16 cellular contexts compared by ENCODE assay signal in genomic region chr1:24942789-24943188, GRCh38. TPM values are rescaled to one million over a fixed set of nuclear protein-coding genes. Genes with fewer than 3 reads are reported as not detected.
A peak's percentile ranks its signal among the peaks of the same experiment; 100 is the strongest.
DNase-seq lines count a peak whose midpoint lies in the region; ATAC-seq and TF ChIP-seq lines count a peak whose summit lies in the region.
"Had no signal": no experiment of that assay in that cellular context is flagged by ENCODE, and none has a peak within 500 bp of the region (broad histone marks: within the 10 kb centered on the region; RNA-seq: fewer than 3 reads in every experiment).

No MANE protein-coding gene starts in this region.

- intact Hi-C loops in Panc1 (cut with micrococcal nuclease; ENCODE audit: unreplicated experiment) (no loop called here), OCI-LY7 (cut with micrococcal nuclease; ENCODE audit: unreplicated experiment) (no loop called here), lower leg skin (cut with DNase I; ENCODE audit: low total_unique reads) (no loop called here)

- TF ChIP-seq POLR2A in lower leg skin (IDR thresholded peaks at IDR 0.05) = no peak

- peak overlapping the region in 1 of 11 experiments; percentile 36; a peak in 1 of 22 replicates for H3K9ac ChIP-seq in BLaER1 treated with 17β-estradiol and CSF1 and Interleukin-3, amounts not matched to agents 10 nM and 100 nM
- H3K9ac ChIP-seq in neuronal stem cell (ENCODE audit: low read depth, low read length, poor library complexity) = peak overlapping the region; percentile 50

- no peak for TF ChIP-seq CTCF in Panc1 (IDR thresholded peaks at IDR 0.05)
- TF ChIP-seq CTCF in OCI-LY7 (conservative IDR thresholded peaks at IDR 0.05; ENCODE audit: low read length) = no peak
- TF ChIP-seq CTCF in lower leg skin (IDR thresholded peaks at IDR 0.05) = no peak

- no peak for DNase-seq in activated T-cell treated with anti-CD3 and anti-CD28 coated beads, Interleukin-2, amount 50 U/mL, for 24 hours
- DNase-seq in activated T-cell treated with anti-CD3 and anti-CD28 coated beads, Interleukin-2, amount 50 U/mL, for 72 hours = no peak
- DNase-seq in Panc1 (ENCODE audit: low read depth, low spot score) = no peak
- no peak for DNase-seq in neuronal stem cell (ENCODE audit: low spot score)
- DNase-seq in OCI-LY7 (ENCODE audit: low spot score) = no peak
- DNase-seq in lower leg skin (ENCODE audit: low spot score in 2 of 2) = no peak
- DNase-seq: CD8-positive, alpha-beta T cell; COR-L47; DND-41; GDM1; GOT3; H9 had no signal

- no peak overlapping the region for H4K91ac ChIP-seq in neuronal stem cell (ENCODE audit: low read depth, low read length, poor library complexity)

- POLR2A ChIA-PET in Panc1 (lab: Charles Lee) = no interaction called here
- POLR2A ChIA-PET in OCI-LY7 (lab: Charles Lee) = no interaction called here

- no CpG with 5 or more reads among the region's 19 CpGs for WGBS in neuronal stem cell (ENCODE audit: extremely low coverage in 2 of 2, insufficient read length in 2 of 2, insufficient replicate concordance in 1 of 2), 2 donors
- WGBS in lower leg skin, 2 donors = 39 to 63% methylated on average over 15 to 19 of the region's 19 CpGs

- BruUV-seq in Panc1 (replicated peaks; lab: Mats Ljungman, UMichigan) (no TSS peak), OCI-LY7 (replicated peaks; lab: Mats Ljungman, UMichigan) (no TSS peak)

- H3K4me2 ChIP-seq in BLaER1 treated with 17β-estradiol and CSF1 and Interleukin-3, amounts not matched to agents 10 nM and 100 nM = peak overlapping the region; percentile 31 to 87 (median 66)
- no peak overlapping the region for H3K4me2 ChIP-seq in neuronal stem cell (ENCODE audit: insufficient read depth, low read length, poor library complexity, severe bottlenecking)
- no peak overlapping the region for H3K4me2 ChIP-seq in OCI-LY7 (ENCODE audit: low read length)

- no peak overlapping the region for H3K4me3 ChIP-seq in BLaER1 treated with 17β-estradiol and CSF1 and Interleukin-3, amounts not matched to agents 10 nM and 100 nM
- H3K4me3 ChIP-seq in Panc1 (ENCODE audit: low read depth in 2 of 2, low read length in 2 of 2) = no peak overlapping the region
- no peak overlapping the region for H3K4me3 ChIP-seq in neuronal stem cell (ENCODE audit: low read length in 2 of 2)
- H3K4me3 ChIP-seq in OCI-LY7 (ENCODE audit: low read depth, low read length, poor library complexity, severe bottlenecking) = no peak overlapping the region
- H3K4me3 ChIP-seq in lower leg skin (ENCODE audit: low read depth, poor library complexity, severe bottlenecking) = no peak overlapping the region

- H3K4me1 Mint-ChIP-seq in activated T-cell treated with anti-CD3 and anti-CD28 coated beads, Interleukin-2, amount 50 U/mL, for 24 hours (ENCODE audit: low read depth) = peaks cover 66% of the 10 kb centered on the region
- peaks cover 72% of the 10 kb centered on the region for H3K4me1 Mint-ChIP-seq in activated T-cell treated with anti-CD3 and anti-CD28 coated beads, Interleukin-2, amount 50 U/mL, for 72 hours (ENCODE audit: low read depth)

- no peak overlapping the region for H2BK5ac ChIP-seq in neuronal stem cell (ENCODE audit: low read length)

- no peak overlapping the region for H3K4me3 Mint-ChIP-seq in activated T-cell treated with anti-CD3 and anti-CD28 coated beads, Interleukin-2, amount 50 U/mL, for 24 hours
- H3K4me3 Mint-ChIP-seq in activated T-cell treated with anti-CD3 and anti-CD28 coated beads, Interleukin-2, amount 50 U/mL, for 72 hours = no peak overlapping the region
- H3K4me3 Mint-ChIP-seq: B cell; CD14-positive monocyte; CD8-positive, alpha-beta T cell; H9; IgD-negative memory B cell had no signal

- no peak for ATAC-seq in activated T-cell treated with anti-CD3 and anti-CD28 coated beads, Interleukin-2, amount 50 U/mL, for 72 hours (replicated peaks in 1 of 2)
- peak; percentile 60 for ATAC-seq in Panc1
- ATAC-seq: CD8-positive, alpha-beta T cell had no signal

- peak overlapping the region; percentile 64 for H2BK120ac ChIP-seq in neuronal stem cell (ENCODE audit: low read depth, low read length)

- H3K36me3 Mint-ChIP-seq in activated T-cell treated with anti-CD3 and anti-CD28 coated beads, Interleukin-2, amount 50 U/mL, for 24 hours (ENCODE audit: low read depth) = peaks cover 94% of the 10 kb centered on the region
- peaks cover 11 to 26% of the 10 kb centered on the region in 2 donors for H3K36me3 Mint-ChIP-seq in activated T-cell treated with anti-CD3 and anti-CD28 coated beads, Interleukin-2, amount 50 U/mL, for 72 hours (ENCODE audit: insufficient read depth in 2 of 2)
- H3K36me3 Mint-ChIP-seq: CD14-positive monocyte, IgD-negative memory B cell had no signal

- no peaks in the 10 kb centered on the region for H3K27me3 Mint-ChIP-seq in activated T-cell treated with anti-CD3 and anti-CD28 coated beads, Interleukin-2, amount 50 U/mL, for 24 hours
- H3K27me3 Mint-ChIP-seq in activated T-cell treated with anti-CD3 and anti-CD28 coated beads, Interleukin-2, amount 50 U/mL, for 72 hours (ENCODE audit: low read depth) = no peaks in the 10 kb centered on the region
- H3K27me3 Mint-ChIP-seq: B cell, IgD-negative memory B cell had no signal

- H3K27ac ChIP-seq in BLaER1 treated with 17β-estradiol and CSF1 and Interleukin-3, amounts not matched to agents 10 nM and 100 nM = no peak overlapping the region
- no peak overlapping the region for H3K27ac ChIP-seq in Panc1 (ENCODE audit: low read length)
- H3K27ac ChIP-seq in neuronal stem cell (replicated peaks; ENCODE audit: low read length) = no peak overlapping the region
- no peak overlapping the region for H3K27ac ChIP-seq in OCI-LY7 (ENCODE audit: low read depth, low read length, poor library complexity, severe bottlenecking)

- no peak overlapping the region for H3K23ac ChIP-seq in neuronal stem cell (ENCODE audit: low read depth, low read length, poor library complexity)

- no peaks in the 10 kb centered on the region for H3K36me3 ChIP-seq in BLaER1 treated with 17β-estradiol and CSF1 and Interleukin-3, amounts not matched to agents 10 nM and 100 nM
- no peaks in the 10 kb centered on the region for H3K36me3 ChIP-seq in Panc1 (ENCODE audit: control insufficient read depth, insufficient read depth, low read length)
- H3K36me3 ChIP-seq in neuronal stem cell (replicated peaks in 1 of 2; ENCODE audit: control insufficient read depth in 2 of 2, insufficient read depth in 2 of 2, low read length in 2 of 2) = no peaks in the 10 kb centered on the region
- no peaks in the 10 kb centered on the region for H3K36me3 ChIP-seq in OCI-LY7 (ENCODE audit: insufficient read depth, low read length)

- in situ Hi-C loops in Panc1 (cut with HindIII; ENCODE audit: low pct_unique_long_range_greater_than_20kb, low sequenced_read_pairs) = no loop called here

- H3K27me3 ChIP-seq in BLaER1 treated with 17β-estradiol and CSF1 and Interleukin-3, amounts not matched to agents 10 nM and 100 nM = peaks cover 0 to 16% (median 0%) of the 10 kb centered on the region in 11 experiments; a peak in 2 of 22 replicates
- H3K27me3 ChIP-seq in Panc1 (ENCODE audit: control insufficient read depth, insufficient read depth, low read length) (no peaks in the 10 kb centered on the region; the same call in 1 of the 2 replicates), neuronal stem cell (ENCODE audit: control insufficient read depth in 3 of 3, insufficient read depth in 3 of 3, low read depth in 1 of 3, low read length in 3 of 3) (peaks cover 0 to 54% (median 0%) of the 10 kb centered on the region in 3 experiments)

- H2BK15ac ChIP-seq in neuronal stem cell (ENCODE audit: low read length) = peak overlapping the region; percentile 20

- no peaks in the 10 kb centered on the region for H3K79me2 ChIP-seq in OCI-LY7 (ENCODE audit: insufficient read depth, low read depth, low read length)

- no peak overlapping the region for H4K8ac ChIP-seq in neuronal stem cell (ENCODE audit: low read depth, low read length)

- CTCF ChIA-PET in Panc1 (lab: Charles Lee) (no interaction called here), OCI-LY7 (lab: Charles Lee; ENCODE audit: unreplicated experiment) (no interaction called here)

- H3K9me2 ChIP-seq in OCI-LY7 (ENCODE audit: insufficient read depth, low read length) = no peaks in the 10 kb centered on the region

- H2BK12ac ChIP-seq in neuronal stem cell (ENCODE audit: low read length) = no peak overlapping the region

- H3K4ac ChIP-seq in neuronal stem cell (ENCODE audit: low read length) = no peak overlapping the region

- peak overlapping the region; percentile 80 for H3K18ac ChIP-seq in neuronal stem cell (ENCODE audit: low read length)

- H2AFZ ChIP-seq in neuronal stem cell (ENCODE audit: low read length) (no peak overlapping the region), OCI-LY7 (ENCODE audit: low read length) (no peak overlapping the region)

- no peaks in the 10 kb centered on the region for H3K9me3 ChIP-seq in BLaER1 treated with 17β-estradiol and CSF1 and Interleukin-3, amounts not matched to agents 10 nM and 100 nM (replicated peaks in 1 of 11)
- H3K9me3 ChIP-seq in Panc1 (ENCODE audit: control insufficient read depth, insufficient read depth, low read depth, low read length) = no peaks in the 10 kb centered on the region
- H3K9me3 ChIP-seq in neuronal stem cell (replicated peaks in 1 of 2; ENCODE audit: control insufficient read depth in 2 of 2, insufficient read depth in 1 of 2, low read depth in 1 of 2, low read length in 2 of 2) = no peaks in the 10 kb centered on the region
- H3K9me3 ChIP-seq in OCI-LY7 (ENCODE audit: low read length) = no peaks in the 10 kb centered on the region

- H3K9me3 Mint-ChIP-seq in activated T-cell treated with anti-CD3 and anti-CD28 coated beads, Interleukin-2, amount 50 U/mL, for 24 hours = no peaks in the 10 kb centered on the region
- no peaks in the 10 kb centered on the region for H3K9me3 Mint-ChIP-seq in activated T-cell treated with anti-CD3 and anti-CD28 coated beads, Interleukin-2, amount 50 U/mL, for 72 hours
- H3K9me3 Mint-ChIP-seq: CD14-positive monocyte; CD8-positive, alpha-beta T cell; IgD-negative memory B cell had no signal

- H3K27ac Mint-ChIP-seq in activated T-cell treated with anti-CD3 and anti-CD28 coated beads, Interleukin-2, amount 50 U/mL, for 24 hours = peak overlapping the region; percentile 35
- no peak overlapping the region for H3K27ac Mint-ChIP-seq in activated T-cell treated with anti-CD3 and anti-CD28 coated beads, Interleukin-2, amount 50 U/mL, for 72 hours
- H3K27ac Mint-ChIP-seq: B cell, IgD-negative memory B cell had no signal

- H2AK5ac ChIP-seq in neuronal stem cell (ENCODE audit: low read depth, low read length) = peak overlapping the region; percentile 73

- H3K4me1 ChIP-seq in BLaER1 treated with 17β-estradiol and CSF1 and Interleukin-3, amounts not matched to agents 10 nM and 100 nM = peaks cover 13 to 66% (median 44%) of the 10 kb centered on the region in 10 experiments
- H3K4me1 ChIP-seq in Panc1 (ENCODE audit: control insufficient read depth, insufficient read depth, low read length) = no peaks in the 10 kb centered on the region
- peaks cover 0 to 4% of the 10 kb centered on the region in 2 donors for H3K4me1 ChIP-seq in neuronal stem cell (ENCODE audit: control insufficient read depth in 2 of 2, insufficient read depth in 1 of 2, low read depth in 1 of 2, low read length in 2 of 2)
- H3K4me1 ChIP-seq in OCI-LY7 (ENCODE audit: insufficient read depth, low read length, poor library complexity, severe bottlenecking) = peaks cover 20% of the 10 kb centered on the region

- H3K79me1 ChIP-seq in neuronal stem cell (ENCODE audit: low read depth, low read length) = no peaks in the 10 kb centered on the region

- H3K14ac ChIP-seq in neuronal stem cell (ENCODE audit: low read length) = no peak overlapping the region

- H4K20me1 ChIP-seq in BLaER1 treated with 17β-estradiol and CSF1 and Interleukin-3, amounts not matched to agents 10 nM and 100 nM = peaks cover 0 to 41% (median 6%) of the 10 kb centered on the region in 11 experiments; a peak in 7 of 22 replicates
- H4K20me1 ChIP-seq in OCI-LY7 (ENCODE audit: insufficient read depth, low read length) = no peaks in the 10 kb centered on the region

RNA-seq across cellular contexts. Expression of gene RUNX3, which starts 12.7 kb away (rescaled TPM):
- 100 to 1,000 TPM; 254 to 298 TPM for total RNA-seq in activated T-cell treated with anti-CD3 and anti-CD28 coated beads, Interleukin-2, amount 50 U/mL, for 72 hours
- total RNA-seq in Panc1 (2021; ENCODE audit: unreplicated experiment) = 0.10 TPM
- 0.06 TPM for polyA plus RNA-seq in Panc1 (2012; ENCODE audit: insufficient read length)
- polyA plus RNA-seq in neuronal stem cell (2013, experiment 1 of 2) = 0.15 TPM
- 0.25 TPM for polyA plus RNA-seq in neuronal stem cell (2013, experiment 2 of 2)
- total RNA-seq in OCI-LY7 (2014; rRNA removed; shearing (Covaris generic)) = 9.5 and 12.2 TPM in 2 replicates
- total RNA-seq in OCI-LY7 (2022) = 39.5 and 41.1 TPM in 2 replicates
- total RNA-seq in lower leg skin = 10 to 100 TPM in 3 of 4 donors, 1 to 10 TPM in 1; 6.1 to 24.4 (median 19.8) TPM

Comparison
In these comparisons a context has a peak if more than half of its experiments do, and no peak if none do; other contexts are left out.
1. H3K4me2 ChIP-seq: peak in BLaER1 treated with 17β-estradiol and CSF1 and Interleukin-3, amounts not matched to agents 10 nM and 100 nM (11 of 11); none in neuronal stem cell (single experiment) and OCI-LY7 (single experiment).